Comparison of ENCODE assay signal across 15 cellular contexts in the genomic region with DNA sequence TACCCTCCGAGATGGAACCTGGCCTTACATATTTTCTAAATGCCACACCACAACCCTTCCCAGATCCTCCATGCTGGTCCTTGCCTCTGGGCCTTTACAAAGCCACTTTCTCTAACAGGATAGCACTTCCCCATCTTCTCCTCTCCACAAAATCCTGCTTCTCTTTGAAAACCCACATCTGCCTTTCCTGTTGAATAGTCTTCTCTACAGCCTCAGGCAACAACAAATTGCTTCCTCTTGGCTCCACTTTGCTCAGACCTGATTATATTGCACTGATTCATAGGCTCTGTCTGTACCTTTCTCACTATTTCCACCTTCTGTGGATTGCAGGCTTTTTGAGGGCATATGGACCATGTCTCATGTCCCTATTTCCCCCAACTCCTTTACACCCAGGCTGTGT.
"Had no signal": no experiment of that assay in that cellular context is flagged by ENCODE, and none has a peak within 500 bp of the region (broad histone marks: within the 10 kb centered on the region; RNA-seq: fewer than 3 reads in every experiment).

No MANE protein-coding gene starts in this region.

- H3K27ac Mint-ChIP-seq: naive thymus-derived CD4-positive, alpha-beta T cell had no signal

- H3K9me3 Mint-ChIP-seq: naive thymus-derived CD4-positive, alpha-beta T cell had no signal

- DNase-seq: cortex of kidney; effector memory CD4-positive, alpha-beta T cell; foreskin melanocyte; head of caudate nucleus; kidney glomerular epithelial cell; mammary epithelial cell; naive thymus-derived CD4-positive, alpha-beta T cell; posterior cingulate gyrus; small intestine; stimulated activated CD4-positive, alpha-beta T cell treated with anti-CD3 and anti-CD28 coated beads, Interleukin-2, amount 100 ng/mL, for 48 hours; stimulated activated naive CD4-positive, alpha-beta T cell treated with Interleukin-2 at 50 U/mL for 16 hours; upper lobe of left lung had no signal

- H3K4me3 Mint-ChIP-seq: naive thymus-derived CD4-positive, alpha-beta T cell had no signal

- H3K27me3 ChIP-seq: hepatocyte, neutrophil, upper lobe of left lung, uterus had no signal

- H3K4me1 ChIP-seq: upper lobe of left lung, uterus had no signal

- H3K9me3 ChIP-seq: neutrophil, upper lobe of left lung, uterus had no signal

- H3K36me3 Mint-ChIP-seq: naive thymus-derived CD4-positive, alpha-beta T cell had no signal

- H3K4me3 ChIP-seq: hepatocyte, upper lobe of left lung, uterus had no signal

- H3K36me3 ChIP-seq: neutrophil, upper lobe of left lung, uterus had no signal

- H3K27ac ChIP-seq: hepatocyte, neutrophil, upper lobe of left lung had no signal
